ENCODE assay signal across 2 cellular contexts in genomic region chr6:39794231-39794630, GRCh38.
TF ChIP-seq lines count a peak whose summit lies in the region.

No MANE protein-coding gene starts in this region.

TF ChIP-seq in GM23338, 12 proteins besides CTCF, POLR2A, EP300 and RAD21:
- TF ChIP-seq STAT1 (IDR thresholded peaks at IDR 0.05; ENCODE audit: unreplicated experiment) (no peak), JUNB (IDR thresholded peaks at IDR 0.05; ENCODE audit: unreplicated experiment) (no peak), POLR2AphosphoS5 (IDR thresholded peaks at IDR 0.05; ENCODE audit: low read depth) (no peak), CREB1 (CRISPR knock-in tag; IDR thresholded peaks at IDR 0.05; ENCODE audit: low read depth) (no peak), ZNF331 (CRISPR knock-in tag; IDR thresholded peaks at IDR 0.05; ENCODE audit: low read depth) (no peak), NANOG (IDR thresholded peaks at IDR 0.05; ENCODE audit: borderline replicate concordance) (no peak), ZNF114 (CRISPR knock-in tag; IDR thresholded peaks at IDR 0.05) (no peak), EZH2phosphoT487 (IDR thresholded peaks at IDR 0.05; ENCODE audit: unreplicated experiment) (no peak), REST (IDR thresholded peaks at IDR 0.05; ENCODE audit: unreplicated experiment) (no peak), EZH2 (IDR thresholded peaks at IDR 0.05; ENCODE audit: low read depth, unreplicated experiment) (no peak)
- TF ChIP-seq, protein P1, sequence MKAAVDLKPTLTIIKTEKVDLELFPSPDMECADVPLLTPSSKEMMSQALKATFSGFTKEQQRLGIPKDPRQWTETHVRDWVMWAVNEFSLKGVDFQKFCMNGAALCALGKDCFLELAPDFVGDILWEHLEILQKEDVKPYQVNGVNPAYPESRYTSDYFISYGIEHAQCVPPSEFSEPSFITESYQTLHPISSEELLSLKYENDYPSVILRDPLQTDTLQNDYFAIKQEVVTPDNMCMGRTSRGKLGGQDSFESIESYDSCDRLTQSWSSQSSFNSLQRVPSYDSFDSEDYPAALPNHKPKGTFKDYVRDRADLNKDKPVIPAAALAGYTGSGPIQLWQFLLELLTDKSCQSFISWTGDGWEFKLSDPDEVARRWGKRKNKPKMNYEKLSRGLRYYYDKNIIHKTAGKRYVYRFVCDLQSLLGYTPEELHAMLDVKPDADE (IDR thresholded peaks at IDR 0.05): no peak
- TF ChIP-seq, protein P2, sequence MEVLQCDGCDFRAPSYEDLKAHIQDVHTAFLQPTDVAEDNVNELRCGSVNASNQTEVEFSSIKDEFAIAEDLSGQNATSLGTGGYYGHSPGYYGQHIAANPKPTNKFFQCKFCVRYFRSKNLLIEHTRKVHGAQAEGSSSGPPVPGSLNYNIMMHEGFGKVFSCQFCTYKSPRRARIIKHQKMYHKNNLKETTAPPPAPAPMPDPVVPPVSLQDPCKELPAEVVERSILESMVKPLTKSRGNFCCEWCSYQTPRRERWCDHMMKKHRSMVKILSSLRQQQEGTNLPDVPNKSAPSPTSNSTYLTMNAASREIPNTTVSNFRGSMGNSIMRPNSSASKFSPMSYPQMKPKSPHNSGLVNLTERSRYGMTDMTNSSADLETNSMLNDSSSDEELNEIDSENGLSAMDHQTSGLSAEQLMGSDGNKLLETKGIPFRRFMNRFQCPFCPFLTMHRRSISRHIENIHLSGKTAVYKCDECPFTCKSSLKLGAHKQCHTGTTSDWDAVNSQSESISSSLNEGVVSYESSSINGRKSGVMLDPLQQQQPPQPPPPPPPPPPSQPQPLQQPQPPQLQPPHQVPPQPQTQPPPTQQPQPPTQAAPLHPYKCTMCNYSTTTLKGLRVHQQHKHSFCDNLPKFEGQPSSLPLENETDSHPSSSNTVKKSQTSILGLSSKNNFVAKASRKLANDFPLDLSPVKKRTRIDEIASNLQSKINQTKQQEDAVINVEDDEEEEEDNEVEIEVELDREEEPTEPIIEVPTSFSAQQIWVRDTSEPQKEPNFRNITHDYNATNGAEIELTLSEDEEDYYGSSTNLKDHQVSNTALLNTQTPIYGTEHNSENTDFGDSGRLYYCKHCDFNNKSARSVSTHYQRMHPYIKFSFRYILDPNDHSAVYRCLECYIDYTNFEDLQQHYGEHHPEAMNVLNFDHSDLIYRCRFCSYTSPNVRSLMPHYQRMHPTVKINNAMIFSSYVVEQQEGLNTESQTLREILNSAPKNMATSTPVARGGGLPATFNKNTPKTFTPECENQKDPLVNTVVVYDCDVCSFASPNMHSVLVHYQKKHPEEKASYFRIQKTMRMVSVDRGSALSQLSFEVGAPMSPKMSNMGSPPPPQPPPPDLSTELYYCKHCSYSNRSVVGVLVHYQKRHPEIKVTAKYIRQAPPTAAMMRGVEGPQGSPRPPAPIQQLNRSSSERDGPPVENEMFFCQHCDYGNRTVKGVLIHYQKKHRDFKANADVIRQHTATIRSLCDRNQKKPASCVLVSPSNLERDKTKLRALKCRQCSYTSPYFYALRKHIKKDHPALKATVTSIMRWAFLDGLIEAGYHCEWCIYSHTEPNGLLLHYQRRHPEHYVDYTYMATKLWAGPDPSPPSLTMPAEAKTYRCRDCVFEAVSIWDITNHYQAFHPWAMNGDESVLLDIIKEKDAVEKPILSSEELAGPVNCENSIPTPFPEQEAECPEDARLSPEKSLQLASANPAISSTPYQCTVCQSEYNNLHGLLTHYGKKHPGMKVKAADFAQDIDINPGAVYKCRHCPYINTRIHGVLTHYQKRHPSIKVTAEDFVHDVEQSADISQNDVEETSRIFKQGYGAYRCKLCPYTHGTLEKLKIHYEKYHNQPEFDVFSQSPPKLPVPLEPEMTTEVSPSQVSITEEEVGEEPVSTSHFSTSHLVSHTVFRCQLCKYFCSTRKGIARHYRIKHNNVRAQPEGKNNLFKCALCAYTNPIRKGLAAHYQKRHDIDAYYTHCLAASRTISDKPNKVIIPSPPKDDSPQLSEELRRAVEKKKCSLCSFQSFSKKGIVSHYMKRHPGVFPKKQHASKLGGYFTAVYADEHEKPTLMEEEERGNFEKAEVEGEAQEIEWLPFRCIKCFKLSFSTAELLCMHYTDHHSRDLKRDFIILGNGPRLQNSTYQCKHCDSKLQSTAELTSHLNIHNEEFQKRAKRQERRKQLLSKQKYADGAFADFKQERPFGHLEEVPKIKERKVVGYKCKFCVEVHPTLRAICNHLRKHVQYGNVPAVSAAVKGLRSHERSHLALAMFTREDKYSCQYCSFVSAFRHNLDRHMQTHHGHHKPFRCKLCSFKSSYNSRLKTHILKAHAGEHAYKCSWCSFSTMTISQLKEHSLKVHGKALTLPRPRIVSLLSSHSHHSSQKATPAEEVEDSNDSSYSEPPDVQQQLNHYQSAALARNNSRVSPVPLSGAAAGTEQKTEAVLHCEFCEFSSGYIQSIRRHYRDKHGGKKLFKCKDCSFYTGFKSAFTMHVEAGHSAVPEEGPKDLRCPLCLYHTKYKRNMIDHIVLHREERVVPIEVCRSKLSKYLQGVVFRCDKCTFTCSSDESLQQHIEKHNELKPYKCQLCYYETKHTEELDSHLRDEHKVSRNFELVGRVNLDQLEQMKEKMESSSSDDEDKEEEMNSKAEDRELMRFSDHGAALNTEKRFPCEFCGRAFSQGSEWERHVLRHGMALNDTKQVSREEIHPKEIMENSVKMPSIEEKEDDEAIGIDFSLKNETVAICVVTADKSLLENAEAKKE (CRISPR knock-in tag; IDR thresholded peaks at IDR 0.05): no peak

TF ChIP-seq in SK-N-SH treated with all-trans-retinoic acid at 6 μM for 48 hours, 23 proteins besides CTCF, POLR2A, EP300 and RAD21:
- TF ChIP-seq, protein P3, sequence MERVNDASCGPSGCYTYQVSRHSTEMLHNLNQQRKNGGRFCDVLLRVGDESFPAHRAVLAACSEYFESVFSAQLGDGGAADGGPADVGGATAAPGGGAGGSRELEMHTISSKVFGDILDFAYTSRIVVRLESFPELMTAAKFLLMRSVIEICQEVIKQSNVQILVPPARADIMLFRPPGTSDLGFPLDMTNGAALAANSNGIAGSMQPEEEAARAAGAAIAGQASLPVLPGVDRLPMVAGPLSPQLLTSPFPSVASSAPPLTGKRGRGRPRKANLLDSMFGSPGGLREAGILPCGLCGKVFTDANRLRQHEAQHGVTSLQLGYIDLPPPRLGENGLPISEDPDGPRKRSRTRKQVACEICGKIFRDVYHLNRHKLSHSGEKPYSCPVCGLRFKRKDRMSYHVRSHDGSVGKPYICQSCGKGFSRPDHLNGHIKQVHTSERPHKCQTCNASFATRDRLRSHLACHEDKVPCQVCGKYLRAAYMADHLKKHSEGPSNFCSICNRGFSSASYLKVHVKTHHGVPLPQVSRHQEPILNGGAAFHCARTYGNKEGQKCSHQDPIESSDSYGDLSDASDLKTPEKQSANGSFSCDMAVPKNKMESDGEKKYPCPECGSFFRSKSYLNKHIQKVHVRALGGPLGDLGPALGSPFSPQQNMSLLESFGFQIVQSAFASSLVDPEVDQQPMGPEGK (CRISPR knock-in tag; IDR thresholded peaks at IDR 0.05; ENCODE audit: borderline replicate concordance): no peak
- TF ChIP-seq ZFP30 (CRISPR knock-in tag; IDR thresholded peaks at IDR 0.05) (no peak), CSRNP3 (CRISPR knock-in tag; IDR thresholded peaks at IDR 0.05) (no peak), TSHZ2 (CRISPR knock-in tag; IDR thresholded peaks at IDR 0.05) (no peak), CSDC2 (CRISPR knock-in tag; IDR thresholded peaks at IDR 0.05) (no peak), ZC3H10 (CRISPR knock-in tag; IDR thresholded peaks at IDR 0.05) (no peak), PPARA (CRISPR knock-in tag; IDR thresholded peaks at IDR 0.05; ENCODE audit: borderline replicate concordance) (no peak), TCF4 (CRISPR knock-in tag; IDR thresholded peaks at IDR 0.05; ENCODE audit: borderline replicate concordance) (no peak), RARB (CRISPR knock-in tag; IDR thresholded peaks at IDR 0.05) (no peak), OSR1 (CRISPR knock-in tag; IDR thresholded peaks at IDR 0.05) (no peak), ESRRG (CRISPR knock-in tag; IDR thresholded peaks at IDR 0.05) (no peak), GLIS3 (CRISPR knock-in tag; IDR thresholded peaks at IDR 0.05) (no peak), POU6F1 (CRISPR knock-in tag; IDR thresholded peaks at IDR 0.05; ENCODE audit: borderline replicate concordance, low read depth) (no peak)
